ENCODE assay signal across 8 cellular contexts in genomic region chr19:3358919-3359849, GRCh38. TPM values are rescaled to one million over a fixed set of nuclear protein-coding genes. Genes with fewer than 3 reads are reported as not detected.
DNase-seq lines count a peak whose midpoint lies in the region; ATAC-seq and TF ChIP-seq lines count a peak whose summit lies in the region.

No MANE protein-coding gene starts in this region.

- H3K4me3 ChIP-seq in right atrium auricular region: peak overlapping the region; percentile 99
- H3K4me3 ChIP-seq in retinal pigment epithelial cell (ENCODE audit: low read length): peak overlapping the region; percentile 64

- H3K4me1 ChIP-seq in right atrium auricular region: peaks cover 0 to 38% of the 10 kb centered on the region in 2 donors

- in situ Hi-C loops in SK-MEL-5 (cut with HindIII; ENCODE audit: low pct_unique_long_range_greater_than_20kb, low sequenced_read_pairs): no loop called here

- no peaks in the 10 kb centered on the region for H3K9me3 ChIP-seq in right atrium auricular region

- peak overlapping the region; percentile 79 for H3K4me3 Mint-ChIP-seq in activated naive CD8-positive, alpha-beta T cell treated with anti-CD3 and anti-CD28 coated beads, Interleukin-2, amount 10 ng/mL, durations not matched to agents 7 days and 5 days

- ATAC-seq in activated naive CD8-positive, alpha-beta T cell treated with anti-CD3 and anti-CD28 coated beads, Interleukin-2, amount 10 ng/mL, durations not matched to agents 7 days and 5 days (ENCODE audit: low read depth): peak; percentile 37
- ATAC-seq in HG03159 (IDR thresholded peaks at IDR 0.05; ENCODE audit: unreplicated experiment): no peak

- H3K4me1 Mint-ChIP-seq in activated naive CD8-positive, alpha-beta T cell treated with anti-CD3 and anti-CD28 coated beads, Interleukin-2, amount 10 ng/mL, durations not matched to agents 7 days and 5 days: peaks cover 23% of the 10 kb centered on the region

- H3K9me3 Mint-ChIP-seq in activated naive CD8-positive, alpha-beta T cell treated with anti-CD3 and anti-CD28 coated beads, Interleukin-2, amount 10 ng/mL, durations not matched to agents 7 days and 5 days: no peaks in the 10 kb centered on the region

- peak overlapping the region; percentile 98 to 100 for H3K27ac ChIP-seq in right atrium auricular region

- DNase-seq in Ammon's horn (ENCODE audit: low spot score): peak; percentile 72
- DNase-seq in GM20000 (ENCODE audit: low spot score): peak; percentile 96
- DNase-seq in SK-MEL-5 (ENCODE audit: low read depth, low spot score): peak; percentile 47
- peak; percentile 75 for DNase-seq in activated naive CD8-positive, alpha-beta T cell treated with anti-CD3 and anti-CD28 coated beads, Interleukin-2, amount 10 ng/mL, durations not matched to agents 7 days and 5 days
- no peak for DNase-seq in right atrium auricular region (ENCODE audit: low spot score)
- no peak for DNase-seq in retinal pigment epithelial cell (ENCODE audit: low read depth)
- DNase-seq in NCI-H128 (lab: John Stamatoyannopoulos, UW; ENCODE audit: unreplicated experiment): no peak

- H3K27ac Mint-ChIP-seq in activated naive CD8-positive, alpha-beta T cell treated with anti-CD3 and anti-CD28 coated beads, Interleukin-2, amount 10 ng/mL, durations not matched to agents 7 days and 5 days: peak overlapping the region; percentile 73

- POLR2A ChIA-PET in activated naive CD8-positive, alpha-beta T cell treated with anti-CD3 and anti-CD28 coated beads, Interleukin-2, amount 10 ng/mL, durations not matched to agents 7 days and 5 days (lab: Charles Lee): interaction anchor here (0.6 kb wide), 1 partner anchor 1054 kb away, joined by 5 read pairs; no protein-coding TSS in a partner anchor

- no peaks in the 10 kb centered on the region for H3K36me3 ChIP-seq in right atrium auricular region

- peaks cover 25% of the 10 kb centered on the region for H3K27me3 Mint-ChIP-seq in activated naive CD8-positive, alpha-beta T cell treated with anti-CD3 and anti-CD28 coated beads, Interleukin-2, amount 10 ng/mL, durations not matched to agents 7 days and 5 days

- no peaks in the 10 kb centered on the region for H3K36me3 Mint-ChIP-seq in activated naive CD8-positive, alpha-beta T cell treated with anti-CD3 and anti-CD28 coated beads, Interleukin-2, amount 10 ng/mL, durations not matched to agents 7 days and 5 days

- H3K27me3 ChIP-seq in right atrium auricular region: no peaks in the 10 kb centered on the region

- TF ChIP-seq CTCF in GM20000 (IDR thresholded peaks at IDR 0.05; ENCODE audit: extremely low read depth, missing control alignments) (no peak), right atrium auricular region (IDR thresholded peaks at IDR 0.05) (no peak), retinal pigment epithelial cell (conservative IDR thresholded peaks at IDR 0.05; ENCODE audit: low read depth, low read length) (no peak)

RNA-seq across cellular contexts. Expression of gene NFIC, which starts 7.2 kb away (rescaled TPM):
- 4.8 and 5.8 TPM in 2 replicates for total RNA-seq in SK-MEL-5 (2014; rRNA removed; shearing (Covaris generic))
- 24.4 and 27.1 TPM in 2 replicates for polyA plus RNA-seq in SK-MEL-5 (2015; cell fraction: cytosol; rRNA removed)
- polyA plus RNA-seq in SK-MEL-5 (2015; cell fraction: nucleus; rRNA removed): 4.1 and 4.8 TPM in 2 replicates
- 10 to 100 TPM; 18.0 to 19.3 TPM for total RNA-seq in activated naive CD8-positive, alpha-beta T cell treated with anti-CD3 and anti-CD28 coated beads, Interleukin-2, amount 10 ng/mL, durations not matched to agents 7 days and 5 days
- 100 to 1,000 TPM; 111 to 196 TPM for total RNA-seq in right atrium auricular region

Comparison
In these comparisons a context has a peak if more than half of its experiments do, and no peak if none do; other contexts are left out.
1. DNase-seq: peak in Ammon's horn (single experiment), GM20000 (single experiment), SK-MEL-5 (single experiment) and activated naive CD8-positive, alpha-beta T cell treated with anti-CD3 and anti-CD28 coated beads, Interleukin-2, amount 10 ng/mL, durations not matched to agents 7 days and 5 days (single experiment); none in right atrium auricular region (single experiment), retinal pigment epithelial cell (single experiment) and NCI-H128 (single experiment).
2. RNA of gene NFIC, which starts 7.2 kb away (total RNA-seq): 111 to 196 TPM in right atrium auricular region; 18.0 to 19.3 TPM in activated naive CD8-positive, alpha-beta T cell treated with anti-CD3 and anti-CD28 coated beads, Interleukin-2, amount 10 ng/mL, durations not matched to agents 7 days and 5 days and 4.8 to 5.8 TPM in SK-MEL-5; every median in the first group is over 4 times any median in the second.